In the genomic region with DNA sequence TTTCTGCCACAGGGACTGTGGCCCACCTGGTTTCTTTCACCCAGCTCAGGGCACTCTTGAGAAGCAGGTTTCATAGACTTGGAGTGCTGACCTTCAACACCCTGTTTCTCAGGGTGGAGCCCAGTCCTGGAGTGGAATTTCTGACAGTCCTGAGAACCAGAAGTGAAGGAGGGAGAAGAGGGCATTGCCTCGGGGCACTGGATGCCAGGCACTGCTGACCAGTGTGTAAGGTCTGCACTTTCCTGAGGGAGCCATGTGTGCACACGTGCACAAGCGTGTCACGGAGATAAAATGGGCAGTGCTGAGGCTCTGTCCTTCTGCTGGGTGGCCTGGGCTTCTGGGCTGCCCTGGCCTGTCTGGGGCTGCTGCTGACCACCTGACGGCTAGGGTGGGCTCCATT, we compare ENCODE assay signal across 1 cellular context.
TF ChIP-seq lines count a peak whose summit lies in the region.

No MANE protein-coding gene starts in this region.

TF ChIP-seq in WTC11, 78 proteins besides CTCF, POLR2A, EP300 and RAD21:
- TF ChIP-seq, protein P1, sequence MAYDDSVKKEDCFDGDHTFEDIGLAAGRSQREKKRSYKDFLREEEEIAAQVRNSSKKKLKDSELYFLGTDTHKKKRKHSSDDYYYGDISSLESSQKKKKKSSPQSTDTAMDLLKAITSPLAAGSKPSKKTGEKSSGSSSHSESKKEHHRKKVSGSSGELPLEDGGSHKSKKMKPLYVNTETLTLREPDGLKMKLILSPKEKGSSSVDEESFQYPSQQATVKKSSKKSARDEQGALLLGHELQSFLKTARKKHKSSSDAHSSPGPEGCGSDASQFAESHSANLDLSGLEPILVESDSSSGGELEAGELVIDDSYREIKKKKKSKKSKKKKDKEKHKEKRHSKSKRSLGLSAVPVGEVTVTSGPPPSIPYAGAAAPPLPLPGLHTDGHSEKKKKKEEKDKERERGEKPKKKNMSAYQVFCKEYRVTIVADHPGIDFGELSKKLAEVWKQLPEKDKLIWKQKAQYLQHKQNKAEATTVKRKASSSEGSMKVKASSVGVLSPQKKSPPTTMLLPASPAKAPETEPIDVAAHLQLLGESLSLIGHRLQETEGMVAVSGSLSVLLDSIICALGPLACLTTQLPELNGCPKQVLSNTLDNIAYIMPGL (CRISPR knock-in tag; IDR thresholded peaks at IDR 0.05): no peak
- no peak for TF ChIP-seq ELF4 (CRISPR knock-in tag; IDR thresholded peaks at IDR 0.05; ENCODE audit: low read depth)
- no peak for TF ChIP-seq TEAD4 (CRISPR knock-in tag; IDR thresholded peaks at IDR 0.05)
- TF ChIP-seq RORB (CRISPR knock-in tag; IDR thresholded peaks at IDR 0.05): no peak
- no peak for TF ChIP-seq GABPB1 (CRISPR knock-in tag; IDR thresholded peaks at IDR 0.05)
- TF ChIP-seq ZNF423 (CRISPR knock-in tag; IDR thresholded peaks at IDR 0.05): no peak
- no peak for TF ChIP-seq ZNF416 (CRISPR knock-in tag; IDR thresholded peaks at IDR 0.05)
- TF ChIP-seq STAT6 (CRISPR knock-in tag; conservative IDR thresholded peaks at IDR 0.05; ENCODE audit: low read depth): no peak
- TF ChIP-seq, protein P2, sequence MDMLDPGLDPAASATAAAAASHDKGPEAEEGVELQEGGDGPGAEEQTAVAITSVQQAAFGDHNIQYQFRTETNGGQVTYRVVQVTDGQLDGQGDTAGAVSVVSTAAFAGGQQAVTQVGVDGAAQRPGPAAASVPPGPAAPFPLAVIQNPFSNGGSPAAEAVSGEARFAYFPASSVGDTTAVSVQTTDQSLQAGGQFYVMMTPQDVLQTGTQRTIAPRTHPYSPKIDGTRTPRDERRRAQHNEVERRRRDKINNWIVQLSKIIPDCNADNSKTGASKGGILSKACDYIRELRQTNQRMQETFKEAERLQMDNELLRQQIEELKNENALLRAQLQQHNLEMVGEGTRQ (CRISPR knock-in tag; IDR thresholded peaks at IDR 0.05): no peak
- no peak for TF ChIP-seq ZNF317 (CRISPR knock-in tag; IDR thresholded peaks at IDR 0.05; ENCODE audit: borderline replicate concordance, low read depth)
- no peak for TF ChIP-seq TEAD1 (CRISPR knock-in tag; IDR thresholded peaks at IDR 0.05)
- no peak for TF ChIP-seq CREM (CRISPR knock-in tag; IDR thresholded peaks at IDR 0.05)
- TF ChIP-seq, protein P3, sequence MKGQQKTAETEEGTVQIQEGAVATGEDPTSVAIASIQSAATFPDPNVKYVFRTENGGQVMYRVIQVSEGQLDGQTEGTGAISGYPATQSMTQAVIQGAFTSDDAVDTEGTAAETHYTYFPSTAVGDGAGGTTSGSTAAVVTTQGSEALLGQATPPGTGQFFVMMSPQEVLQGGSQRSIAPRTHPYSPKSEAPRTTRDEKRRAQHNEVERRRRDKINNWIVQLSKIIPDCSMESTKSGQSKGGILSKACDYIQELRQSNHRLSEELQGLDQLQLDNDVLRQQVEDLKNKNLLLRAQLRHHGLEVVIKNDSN (CRISPR knock-in tag; IDR thresholded peaks at IDR 0.05): no peak
- TF ChIP-seq SOX15 (CRISPR knock-in tag; IDR thresholded peaks at IDR 0.05): no peak
